12 cellular contexts compared by ENCODE assay signal in genomic region chr12:80044694-80045046, GRCh38. TPM values are rescaled to one million over a fixed set of nuclear protein-coding genes. Genes with fewer than 3 reads are reported as not detected.
A peak's percentile ranks its signal among the peaks of the same experiment; 100 is the strongest.
DNase-seq lines count a peak whose midpoint lies in the region; ATAC-seq and TF ChIP-seq lines count a peak whose summit lies in the region.
"Had no signal": no experiment of that assay in that cellular context is flagged by ENCODE, and none has a peak within 500 bp of the region (broad histone marks: within the 10 kb centered on the region; RNA-seq: fewer than 3 reads in every experiment).

No MANE protein-coding gene starts in this region.

- no peak overlapping the region for H3K4me3 ChIP-seq in GM12865 (ENCODE audit: low read depth, low read length)
- H3K4me3 ChIP-seq in cardiac fibroblast (replicated peaks in 1 of 2; ENCODE audit: low read depth in 2 of 2, low read length in 2 of 2) = no peak overlapping the region

- TF ChIP-seq CTCF in GM12865 (IDR thresholded peaks at IDR 0.05; ENCODE audit: insufficient read depth, low read depth, low read length, missing control alignments) (no peak), cardiac fibroblast (IDR thresholded peaks at IDR 0.05; ENCODE audit: low read depth, low read length) (no peak)

- DNase-seq in GM12865 (ENCODE audit: low read depth) (peak; percentile 40), cardiac fibroblast (ENCODE audit: low read depth in 2 of 2) (peak; percentile 66 to 94), renal cortical epithelial cell (ENCODE audit: low read depth) (peak; percentile 43), SHP77 (lab: John Stamatoyannopoulos, UW) (no peak), C1 segment of cervical spinal cord (lab: John Stamatoyannopoulos, UW) (no peak), hypothalamus (lab: John Stamatoyannopoulos, UW) (no peak)
- DNase-seq: activated CD4-positive, alpha-beta T cell treated with anti-CD3 and anti-CD28 coated beads for 48 hours; naive B cell; NCI-H1417; RPMI8226 had no signal

- ATAC-seq in HG03565 (IDR thresholded peaks at IDR 0.05; ENCODE audit: unreplicated experiment) (peak; percentile 68), GM21447 (IDR thresholded peaks at IDR 0.05; ENCODE audit: unreplicated experiment) (no peak)

RNA-seq across cellular contexts. Expression of gene OTOGL, which starts 54.7 kb away (rescaled TPM):
- total RNA-seq in renal cortical epithelial cell = under 0.01 TPM in 2 replicates

Comparison
In these comparisons a context has a peak if more than half of its experiments do, and no peak if none do; other contexts are left out.
1. DNase-seq: peak in GM12865 (single experiment), cardiac fibroblast (2 of 2) and renal cortical epithelial cell (single experiment); none in SHP77 (0 of 2), C1 segment of cervical spinal cord (0 of 14) and hypothalamus (0 of 51).